Comparison of ENCODE assay signal across 13 cellular contexts in the genomic region with DNA sequence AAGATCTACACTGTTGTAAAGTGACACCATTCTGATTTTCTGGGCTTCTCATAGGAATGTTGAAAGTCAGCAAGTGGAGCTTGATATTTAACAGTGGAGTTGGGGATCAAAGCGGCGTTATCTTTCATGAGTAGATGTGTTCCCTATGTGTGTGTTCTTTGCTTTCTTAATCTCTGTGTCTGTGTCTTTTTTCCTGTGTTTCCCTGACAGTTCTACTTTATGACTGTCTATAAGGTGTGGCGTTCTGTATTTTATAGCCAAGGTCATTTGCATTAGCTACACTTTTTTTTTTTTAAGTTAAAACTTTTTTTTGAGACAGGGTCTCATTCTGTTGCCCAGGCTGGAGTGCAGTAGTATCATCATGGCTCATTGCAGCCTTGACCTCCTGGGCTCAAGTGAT. TPM values are rescaled to one million over a fixed set of nuclear protein-coding genes. Genes with fewer than 3 reads are reported as not detected.
A peak's percentile ranks its signal among the peaks of the same experiment; 100 is the strongest.
DNase-seq lines count a peak whose midpoint lies in the region; ATAC-seq and TF ChIP-seq lines count a peak whose summit lies in the region.
"Had no signal": no experiment of that assay in that cellular context is flagged by ENCODE, and none has a peak within 500 bp of the region (broad histone marks: within the 10 kb centered on the region; RNA-seq: fewer than 3 reads in every experiment).

No MANE protein-coding gene starts in this region.

- no peak overlapping the region for H3K18ac ChIP-seq in H9 (ENCODE audit: insufficient read length, low read depth, low read length)

- H2BK15ac ChIP-seq in H9 (ENCODE audit: low read depth, low read length), result no peak overlapping the region

- CTCF ChIA-PET in PC-3 (lab: Charles Lee), result interaction anchor here (0.5 to 0.6 kb wide), 2 partner anchors 29 to 425 kb away, joined by 3 to 18 read pairs; no protein-coding TSS in a partner anchor

- WGBS in H9 (ENCODE audit: extremely low coverage, insufficient read length, low lambda C conversion rate), result no CpG with 5 or more reads among the region's 3 CpGs

- H3K14ac ChIP-seq in H9 (ENCODE audit: insufficient read depth, low read length), result no peak overlapping the region

- no peaks in the 10 kb centered on the region for H3K79me1 ChIP-seq in H9 (ENCODE audit: insufficient read depth, low read depth, low read length, poor library complexity, severe bottlenecking)

- DNase-seq in H9, result no peak
- no peak for DNase-seq in ascending aorta (ENCODE audit: low spot score in 2 of 2)
- no peak for DNase-seq in mucosa of descending colon
- no peak for DNase-seq in PC-3
- no peak for DNase-seq in GF-D8 (lab: John Stamatoyannopoulos, UW)
- DNase-seq: activated CD8-positive, alpha-beta T cell treated with anti-CD3 and anti-CD28 coated beads for 36 hours; activated T-cell treated with anti-CD3 and anti-CD28 coated beads, Interleukin-2, amount 50 U/mL, for 48 hours; BE2C; naive thymus-derived CD4-positive, alpha-beta T cell had no signal

- H3K27ac Mint-ChIP-seq in H9, result no peak overlapping the region; a peak in 1 of 7 replicates
- H3K27ac Mint-ChIP-seq: activated CD8-positive, alpha-beta T cell treated with anti-CD3 and anti-CD28 coated beads for 36 hours had no signal

- peaks cover 7% of the 10 kb centered on the region; the same call in 1 of the 2 replicates for H3K4me1 ChIP-seq in H9 (ENCODE audit: insufficient read depth, low read length)
- H3K4me1 ChIP-seq in ascending aorta, result peaks cover 20 to 51% of the 10 kb centered on the region in 2 donors
- peaks cover 31% of the 10 kb centered on the region for H3K4me1 ChIP-seq in mucosa of descending colon (ENCODE audit: low read depth)
- H3K4me1 ChIP-seq in subcutaneous abdominal adipose tissue (ENCODE audit: control insufficient read depth in 5 of 5, insufficient read depth in 5 of 5, low read length in 5 of 5), result peaks cover 0 to 43% (median 12%) of the 10 kb centered on the region in 5 donors
- H3K4me1 ChIP-seq in PC-3 (ENCODE audit: insufficient read depth, low read length), result peaks cover 15% of the 10 kb centered on the region; the same call in 1 of the 2 replicates

- no peaks in the 10 kb centered on the region for H3K9me2 ChIP-seq in PC-3 (replicated peaks; ENCODE audit: low read length)

- peak overlapping the region in 1 of 2 donors; percentile 23 for H3K4me3 ChIP-seq in ascending aorta
- H3K4me3 ChIP-seq in mucosa of descending colon, result no peak overlapping the region
- no peak overlapping the region for H3K4me3 ChIP-seq in subcutaneous abdominal adipose tissue (ENCODE audit: low read depth in 1 of 5, low read length in 5 of 5)
- no peak overlapping the region for H3K4me3 ChIP-seq in PC-3 (ENCODE audit: low read length)
- H3K4me3 ChIP-seq: lung had no signal

- no peak overlapping the region for H2BK5ac ChIP-seq in H9 (ENCODE audit: insufficient read length, low read length)

- H3K36me3 ChIP-seq in ascending aorta (no peaks in the 10 kb centered on the region), mucosa of descending colon (ENCODE audit: low read depth) (no peaks in the 10 kb centered on the region), subcutaneous abdominal adipose tissue (ENCODE audit: control insufficient read depth in 5 of 5, insufficient read depth in 5 of 5, low read length in 5 of 5) (no peaks in the 10 kb centered on the region), PC-3 (ENCODE audit: low read depth, low read length) (no peaks in the 10 kb centered on the region)
- H3K36me3 ChIP-seq: BE2C had no signal

- H3K27me3 ChIP-seq in H9 (ENCODE audit: insufficient read depth, low read length), result no peaks in the 10 kb centered on the region
- no peaks in the 10 kb centered on the region for H3K27me3 ChIP-seq in ascending aorta
- no peaks in the 10 kb centered on the region for H3K27me3 ChIP-seq in subcutaneous abdominal adipose tissue (ENCODE audit: control insufficient read depth in 5 of 5, insufficient read depth in 4 of 5, low read length in 5 of 5)
- no peaks in the 10 kb centered on the region for H3K27me3 ChIP-seq in PC-3 (ENCODE audit: low read length)
- H3K27me3 ChIP-seq: BE2C had no signal

- H2BK12ac ChIP-seq in H9 (ENCODE audit: insufficient read length, low read depth, low read length), result no peak overlapping the region

- H3K9ac ChIP-seq in H9 (ENCODE audit: extremely low read depth, insufficient read length, low read length) (no peak overlapping the region), subcutaneous abdominal adipose tissue (ENCODE audit: low read length in 5 of 5) (no peak overlapping the region), PC-3 (ENCODE audit: low read length) (no peak overlapping the region)

- H3K56ac ChIP-seq in H9 (ENCODE audit: insufficient read length, low read depth, low read length), result no peak overlapping the region

- no peak overlapping the region for H2AFZ ChIP-seq in H9 (ENCODE audit: low read length)
- no peak overlapping the region for H2AFZ ChIP-seq in PC-3 (ENCODE audit: low read length)

- BruUV-seq in PC-3 (replicated peaks; lab: Mats Ljungman, UMichigan), result no TSS peak

- no peak overlapping the region for H3K4ac ChIP-seq in H9 (ENCODE audit: low read depth, low read length)

- no peak overlapping the region for H4K91ac ChIP-seq in H9 (ENCODE audit: insufficient read length, low read depth, low read length)

- H4K5ac ChIP-seq in H9 (ENCODE audit: insufficient read length, low read depth, low read length), result no peak overlapping the region

- no peaks in the 10 kb centered on the region for H3K9me3 ChIP-seq in H9 (ENCODE audit: control insufficient read depth, low read depth, low read length)
- no peaks in the 10 kb centered on the region for H3K9me3 ChIP-seq in ascending aorta
- no peaks in the 10 kb centered on the region for H3K9me3 ChIP-seq in mucosa of descending colon
- H3K9me3 ChIP-seq in subcutaneous abdominal adipose tissue (ENCODE audit: control insufficient read depth in 5 of 5, low read length in 5 of 5), result no peaks in the 10 kb centered on the region
- no peaks in the 10 kb centered on the region for H3K9me3 ChIP-seq in PC-3 (ENCODE audit: low read length)
- H3K9me3 ChIP-seq: BE2C had no signal

- H3K27ac ChIP-seq in H9 (ENCODE audit: insufficient read length, low read depth, low read length), result no peak overlapping the region
- H3K27ac ChIP-seq in ascending aorta, result peak overlapping the region; percentile 82 to 94
- peak overlapping the region; percentile 58 for H3K27ac ChIP-seq in subcutaneous abdominal adipose tissue (ENCODE audit: low read depth, low read length)
- H3K27ac ChIP-seq in PC-3 (ENCODE audit: low read length), result no peak overlapping the region
- H3K27ac ChIP-seq: VCaP had no signal

- H3T11ph ChIP-seq in H9 (ENCODE audit: low read length), result no peak overlapping the region

- H3K27me3 Mint-ChIP-seq in H9 (ENCODE audit: low read depth), result no peaks in the 10 kb centered on the region
- H3K27me3 Mint-ChIP-seq: activated CD8-positive, alpha-beta T cell treated with anti-CD3 and anti-CD28 coated beads for 36 hours; naive thymus-derived CD4-positive, alpha-beta T cell had no signal

- peaks cover 9 to 12% of the 10 kb centered on the region in 2 experiments for H3K4me1 Mint-ChIP-seq in H9

- H2AK5ac ChIP-seq in H9 (ENCODE audit: insufficient read length, low read length), result no peak overlapping the region

- POLR2A ChIA-PET in PC-3 (lab: Charles Lee; ENCODE audit: unreplicated experiment), result no interaction called here

- no peak overlapping the region for H3K23ac ChIP-seq in H9 (ENCODE audit: insufficient read length, low read depth, low read length)

- TF ChIP-seq CTCF in H9 (conservative IDR thresholded peaks at IDR 0.05), result no peak
- TF ChIP-seq CTCF in ascending aorta (IDR thresholded peaks at IDR 0.05), result no peak
- TF ChIP-seq CTCF in mucosa of descending colon (IDR thresholded peaks at IDR 0.05), result no peak
- TF ChIP-seq CTCF in PC-3 (conservative IDR thresholded peaks at IDR 0.05; ENCODE audit: low read depth, low read length), result no peak

- no peak overlapping the region for H2BK20ac ChIP-seq in H9 (ENCODE audit: low read depth, low read length, poor library complexity, severe bottlenecking)

- H3K79me2 ChIP-seq in H9 (ENCODE audit: insufficient read depth, low read length), result peaks cover 3% of the 10 kb centered on the region; the same call in 1 of the 2 replicates
- H3K79me2 ChIP-seq in PC-3 (ENCODE audit: low read length), result no peaks in the 10 kb centered on the region

- no peaks in the 10 kb centered on the region for H3F3A ChIP-seq in PC-3 (ENCODE audit: low read length, unreplicated experiment)

- ATAC-seq in mucosa of descending colon (peak; percentile 86), PC-3 (no peak), GM21360 (IDR thresholded peaks at IDR 0.05; ENCODE audit: unreplicated experiment) (no peak)
- ATAC-seq: activated CD8-positive, alpha-beta T cell treated with anti-CD3 and anti-CD28 coated beads for 36 hours; naive thymus-derived CD4-positive, alpha-beta T cell had no signal

- no peaks in the 10 kb centered on the region for H3K23me2 ChIP-seq in H9 (ENCODE audit: insufficient read length, low read depth, low read length, poor library complexity, severe bottlenecking)

- intact Hi-C loops in ascending aorta (cut with DNase I) (loop anchor here (2.0 kb wide), 1 partner anchor 25 kb away; the partner anchor contains the start of gene SYNE2), mucosa of descending colon (cut with DNase I, micrococcal nuclease) (no loop called here), PC-3 (cut with micrococcal nuclease) (no loop called here)

- H4K20me1 ChIP-seq in H9 (ENCODE audit: control insufficient read depth, insufficient read depth, insufficient read length) (no peaks in the 10 kb centered on the region), PC-3 (ENCODE audit: low read length) (no peaks in the 10 kb centered on the region)

- no peak overlapping the region for H2BK120ac ChIP-seq in H9 (ENCODE audit: low read depth, low read length, poor library complexity, severe bottlenecking)

- no peaks in the 10 kb centered on the region for H3K9me3 Mint-ChIP-seq in H9
- H3K9me3 Mint-ChIP-seq: activated CD8-positive, alpha-beta T cell treated with anti-CD3 and anti-CD28 coated beads for 36 hours; naive thymus-derived CD4-positive, alpha-beta T cell had no signal

- H3K4me2 ChIP-seq in H9 (ENCODE audit: insufficient read depth, insufficient read length, low read length) (no peak overlapping the region), PC-3 (ENCODE audit: low read length) (no peak overlapping the region)

- H4K8ac ChIP-seq in H9 (replicated peaks; ENCODE audit: insufficient read length, low read depth, low read length), result peak overlapping the region; percentile 75

- no peak overlapping the region for H3K4me3 Mint-ChIP-seq in H9
- H3K4me3 Mint-ChIP-seq: activated CD8-positive, alpha-beta T cell treated with anti-CD3 and anti-CD28 coated beads for 36 hours; naive thymus-derived CD4-positive, alpha-beta T cell had no signal

- H3K36me3 Mint-ChIP-seq in H9 (ENCODE audit: insufficient read depth in 1 of 3, low read depth in 3 of 3), result 0 out of 7 replicates have a peak, but pooled peaks cover 0 to 5% (median 0%) of the 10 kb centered on the region in 3 experiments

RNA-seq across cellular contexts. Expression of gene SYNE2, which starts 24.8 kb away (rescaled TPM):
- total RNA-seq in H9 (2021) (36.9 and 43.3 TPM in 2 replicates), ascending aorta (518 TPM), mucosa of descending colon (100 to 1,000 TPM; 104 to 215 (median 174) TPM), PC-3 (2014; rRNA removed) (16.0 and 20.7 TPM in 2 replicates)

Comparison
In these comparisons a context has a peak if more than half of its experiments do, and no peak if none do; other contexts are left out.
1. H3K27ac ChIP-seq: peak in ascending aorta (2 of 2) and subcutaneous abdominal adipose tissue (single experiment); none in H9 (single experiment) and PC-3 (single experiment).